22 cellular contexts compared by ENCODE assay signal in genomic region chr1:40133839-40134238, GRCh38.
"Had no signal": no experiment of that assay in that cellular context is flagged by ENCODE, and none has a peak within 500 bp of the region (broad histone marks: within the 10 kb centered on the region; RNA-seq: fewer than 3 reads in every experiment).

No MANE protein-coding gene starts in this region.

- DNase-seq: activated B cell treated with CpG ODN at 0.5 μM for 24 hours; activated CD4-positive, alpha-beta T cell treated with anti-CD3 and anti-CD28 coated beads for 4 hours; activated CD4-positive, alpha-beta T cell treated with anti-CD3 and anti-CD28 coated beads, Interleukin-2, amount 50 U/mL, for 48 hours; activated CD8-positive, alpha-beta memory T cell treated with anti-CD3 and anti-CD28 coated beads, Interleukin-2, amount 50 U/mL, for 48 hours; activated naive CD4-positive, alpha-beta T cell treated with Interleukin-2 at 50 U/mL for 16 hours; activated naive CD8-positive, alpha-beta T cell treated with anti-CD3 and anti-CD28 coated beads for 36 hours; activated T-cell treated with anti-CD3 and anti-CD28 coated beads, Interleukin-2, amount 50 U/mL, for 4 hours; colonic mucosa; dorsolateral prefrontal cortex; effector memory CD8-positive, alpha-beta T cell; hippocampal formation; kidney glomerular epithelial cell; left lung; naive thymus-derived CD4-positive, alpha-beta T cell; stimulated activated CD4-positive, alpha-beta T cell treated with anti-CD3 and anti-CD28 coated beads, Interleukin-2, amount 100 ng/mL, for 48 hours; stimulated activated CD8-positive, alpha-beta memory T cell treated with anti-CD3 and anti-CD28 coated beads, Interleukin-4, amount 100 ng/mL, for 48 hours; stimulated activated naive CD4-positive, alpha-beta T cell; T1000 had no signal

- ATAC-seq: activated T-cell treated with anti-CD3 and anti-CD28 coated beads, Interleukin-2, amount 50 U/mL, for 4 hours; effector memory CD8-positive, alpha-beta T cell; esophagus mucosa; naive thymus-derived CD4-positive, alpha-beta T cell; sciatic nerve had no signal

- H3K4me1 ChIP-seq: colonic mucosa, neural progenitor cell, testis had no signal

- H3K27ac ChIP-seq: colonic mucosa, dorsolateral prefrontal cortex, left lung, neural progenitor cell, testis had no signal

- H3K27me3 ChIP-seq: colonic mucosa, neural progenitor cell, testis had no signal
